ENCODE assay signal across 18 cellular contexts in the genomic region with DNA sequence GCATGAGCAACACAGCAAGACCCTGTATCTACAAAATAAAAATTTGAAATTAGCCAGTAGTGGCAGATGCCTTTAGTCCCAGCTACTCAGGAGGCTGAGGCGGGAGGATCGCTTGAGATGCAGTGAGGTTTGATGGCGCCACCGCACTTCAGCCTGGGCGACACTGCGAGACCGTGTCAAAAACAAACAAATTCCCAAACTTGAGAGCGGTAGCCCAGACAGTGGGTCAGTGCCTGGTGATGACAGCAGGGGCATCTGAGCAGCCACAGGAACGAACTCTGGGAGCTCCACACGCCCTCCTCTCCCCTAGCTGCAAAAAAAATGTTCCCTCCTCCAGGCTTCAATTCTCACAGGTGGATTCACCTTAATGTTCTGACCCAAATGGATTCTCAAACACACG.
"Had no signal": no experiment of that assay in that cellular context is flagged by ENCODE, and none has a peak within 500 bp of the region (broad histone marks: within the 10 kb centered on the region; RNA-seq: fewer than 3 reads in every experiment).

No MANE protein-coding gene starts in this region.

- DNase-seq: activated CD4-positive, alpha-beta T cell treated with anti-CD3 and anti-CD28 coated beads, Interleukin-2, amount 50 U/mL, for 4 hours; activated naive CD4-positive, alpha-beta T cell treated with anti-CD3 and anti-CD28 coated beads, Interleukin-2, amount 10 ng/mL, durations not matched to agents 7 days and 5 days; activated T-cell treated with anti-CD3 and anti-CD28 coated beads, Interleukin-2, amount 50 U/mL, for 48 hours; cerebellar nuclear complex; endodermal cell; left colon; midbrain; stimulated activated CD4-positive, alpha-beta T cell treated with anti-CD3 and anti-CD28 coated beads, Interleukin-2, amount 100 ng/mL, for 48 hours; stimulated activated naive CD4-positive, alpha-beta T cell; T1000 had no signal

- H3K4me3 ChIP-seq: coronary artery, gastroesophageal sphincter, skin epidermis had no signal

- H3K27ac Mint-ChIP-seq: activated naive CD4-positive, alpha-beta T cell treated with anti-CD3 and anti-CD28 coated beads, Interleukin-2, amount 10 ng/mL, durations not matched to agents 7 days and 5 days; endodermal cell; nephron; T-helper 1 cell treated with Interleukin-12 subunit alpha and Interleukin-12 subunit beta and Interleukin-4 antibody, amounts not matched to agents 30 μg/mL and 1 μg/mL, for 36 hours had no signal

- H3K9me3 ChIP-seq: gastroesophageal sphincter, upper lobe of right lung had no signal

- H3K4me3 Mint-ChIP-seq: activated naive CD4-positive, alpha-beta T cell treated with anti-CD3 and anti-CD28 coated beads, Interleukin-2, amount 10 ng/mL, durations not matched to agents 7 days and 5 days; endodermal cell; nephron; T-helper 1 cell treated with Interleukin-12 subunit alpha and Interleukin-12 subunit beta and Interleukin-4 antibody, amounts not matched to agents 30 μg/mL and 1 μg/mL, for 36 hours had no signal

- H3K36me3 ChIP-seq: upper lobe of right lung had no signal

- H2AFZ ChIP-seq: parathyroid adenoma had no signal

- H3K27ac ChIP-seq: coronary artery, gastroesophageal sphincter, parathyroid adenoma, skin epidermis, upper lobe of right lung had no signal

- H3K9me3 Mint-ChIP-seq: activated naive CD4-positive, alpha-beta T cell treated with anti-CD3 and anti-CD28 coated beads, Interleukin-2, amount 10 ng/mL, durations not matched to agents 7 days and 5 days; endodermal cell; nephron; WTC11 had no signal

- H3K4me1 Mint-ChIP-seq: activated naive CD4-positive, alpha-beta T cell treated with anti-CD3 and anti-CD28 coated beads, Interleukin-2, amount 10 ng/mL, durations not matched to agents 7 days and 5 days; endodermal cell; nephron had no signal

- H3K27me3 ChIP-seq: gastroesophageal sphincter, upper lobe of right lung had no signal

- ATAC-seq: gastroesophageal sphincter, left colon had no signal

- H3K4me1 ChIP-seq: gastroesophageal sphincter, parathyroid adenoma, upper lobe of right lung had no signal

- H3K27me3 Mint-ChIP-seq: activated naive CD4-positive, alpha-beta T cell treated with anti-CD3 and anti-CD28 coated beads, Interleukin-2, amount 10 ng/mL, durations not matched to agents 7 days and 5 days had no signal
